ENCODE assay signal across 24 cellular contexts in genomic region chr15:99070268-99070667, GRCh38.
"Had no signal": no experiment of that assay in that cellular context is flagged by ENCODE, and none has a peak within 500 bp of the region (broad histone marks: within the 10 kb centered on the region; RNA-seq: fewer than 3 reads in every experiment).

No MANE protein-coding gene starts in this region.

- H3K4me3 ChIP-seq: breast epithelium, K562, Peyer's patch had no signal

- H3K4me3 Mint-ChIP-seq: activated CD4-positive, alpha-beta T cell treated with anti-CD3 and anti-CD28 coated beads, Interleukin-2, amount 10 ng/mL, durations not matched to agents 24 days and 14 days; activated naive CD4-positive, alpha-beta T cell treated with anti-CD3 and anti-CD28 coated beads for 36 hours; activated naive CD8-positive, alpha-beta T cell; activated T-helper 17 cell treated with anti-CD3 and anti-CD28 coated beads, Interleukin-2, amount 50 U/mL, for 72 hours; T-helper 17 cell; WTC11 had no signal

- H3K27me3 Mint-ChIP-seq: activated naive CD8-positive, alpha-beta T cell; activated T-helper 17 cell treated with anti-CD3 and anti-CD28 coated beads, Interleukin-2, amount 50 U/mL, for 72 hours had no signal

- H3K9me3 Mint-ChIP-seq: activated CD4-positive, alpha-beta T cell treated with anti-CD3 and anti-CD28 coated beads, Interleukin-2, amount 10 ng/mL, durations not matched to agents 24 days and 14 days; activated naive CD4-positive, alpha-beta T cell treated with anti-CD3 and anti-CD28 coated beads for 36 hours; activated T-helper 17 cell treated with anti-CD3 and anti-CD28 coated beads, Interleukin-2, amount 50 U/mL, for 72 hours; WTC11 had no signal

- H3K4me1 Mint-ChIP-seq: activated CD4-positive, alpha-beta T cell treated with anti-CD3 and anti-CD28 coated beads, Interleukin-2, amount 10 ng/mL, durations not matched to agents 24 days and 14 days; activated T-helper 17 cell treated with anti-CD3 and anti-CD28 coated beads, Interleukin-2, amount 50 U/mL, for 72 hours; T-helper 17 cell had no signal

- ATAC-seq: activated T-helper 17 cell treated with anti-CD3 and anti-CD28 coated beads, Interleukin-2, amount 50 U/mL, for 72 hours; K562; T-helper 17 cell; WTC11 had no signal

- H3K27ac Mint-ChIP-seq: activated CD4-positive, alpha-beta T cell treated with anti-CD3 and anti-CD28 coated beads, Interleukin-2, amount 10 ng/mL, durations not matched to agents 24 days and 14 days; activated naive CD4-positive, alpha-beta T cell treated with anti-CD3 and anti-CD28 coated beads for 36 hours; activated naive CD8-positive, alpha-beta T cell; activated T-helper 17 cell treated with anti-CD3 and anti-CD28 coated beads, Interleukin-2, amount 50 U/mL, for 72 hours; T-helper 17 cell; WTC11 had no signal

- DNase-seq: activated CD4-positive, alpha-beta T cell treated with anti-CD3 and anti-CD28 coated beads, Interleukin-2, amount 10 ng/mL, durations not matched to agents 24 days and 14 days; activated CD4-positive, alpha-beta T cell treated with anti-CD3 and anti-CD28 coated beads, Interleukin-2, amount 50 U/mL, for 48 hours; activated gamma-delta T cell; activated naive CD4-positive, alpha-beta T cell treated with anti-CD3 and anti-CD28 coated beads for 36 hours; activated T-cell treated with anti-CD3 and anti-CD28 coated beads for 4 hours; activated T-cell treated with anti-CD3 and anti-CD28 coated beads, Interleukin-2, amount 50 U/mL, for 48 hours; central memory CD4-positive, alpha-beta T cell; Kasumi-1; NCI-H1048; NCI-H146; NCI-H1930; NCI-H2171; NCI-H2227 treated with DMSO at 0.1 percent for 48 hours; NCI-H526; NCI-H774; Peyer's patch; SHP77 treated with DMSO at 0.1 percent for 48 hours; T-helper 17 cell; T-helper 9 cell had no signal

- H3K36me3 Mint-ChIP-seq: activated naive CD8-positive, alpha-beta T cell; WTC11 had no signal
